Comparison of ENCODE assay signal across 26 cellular contexts in the genomic region with DNA sequence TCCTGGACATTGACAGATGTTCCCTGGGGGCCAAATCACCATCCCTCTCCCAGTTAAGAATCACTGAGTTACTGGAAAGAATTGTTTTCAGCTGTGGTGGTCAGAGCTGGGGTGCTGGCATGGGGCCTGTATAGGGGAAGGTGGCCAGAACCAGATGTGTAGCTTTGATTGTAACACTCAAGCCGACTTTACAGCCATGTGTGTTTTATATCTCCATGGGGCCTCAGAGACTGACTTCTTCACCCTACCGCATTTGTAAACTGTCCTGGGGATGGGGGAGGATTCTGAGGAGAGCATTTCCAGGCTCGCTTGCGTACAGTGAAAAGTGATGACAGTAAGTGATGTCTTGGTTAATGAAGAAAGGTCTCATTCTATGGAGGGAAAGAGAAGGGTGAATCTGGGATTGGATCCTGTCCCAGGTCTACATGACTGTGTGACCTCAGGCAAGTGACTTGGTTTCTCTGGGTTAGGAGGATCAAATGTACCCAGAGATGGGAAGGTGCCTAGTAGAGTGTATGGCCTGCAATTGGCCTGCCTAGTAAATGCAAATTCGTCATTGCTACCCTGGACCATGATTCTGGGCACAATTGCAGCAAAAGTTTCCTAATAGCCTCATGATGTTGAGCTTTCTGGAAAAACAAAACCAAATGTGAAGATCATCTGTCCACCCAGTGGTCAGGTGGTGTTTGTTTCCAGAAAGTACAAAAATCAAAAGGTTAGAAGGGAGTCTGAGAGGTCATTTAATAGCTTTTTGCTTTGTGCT. TPM values are rescaled to one million over a fixed set of nuclear protein-coding genes. Genes with fewer than 3 reads are reported as not detected.
DNase-seq lines count a peak whose midpoint lies in the region; ATAC-seq and TF ChIP-seq lines count a peak whose summit lies in the region.
"Had no signal": no experiment of that assay in that cellular context is flagged by ENCODE, and none has a peak within 500 bp of the region (broad histone marks: within the 10 kb centered on the region; RNA-seq: fewer than 3 reads in every experiment).

No MANE protein-coding gene starts in this region.

- POLR2A ChIA-PET in HCT116 (lab: Charles Lee): interaction anchor here (1.6 kb wide), 1 partner anchor 12 kb away, joined by 5 read pairs; no protein-coding TSS in a partner anchor

- H3K79me2 ChIP-seq in HCT116 (ENCODE audit: insufficient read depth, low read length): no peaks in the 10 kb centered on the region

- peak overlapping the region in 1 of 5 experiments; percentile 26 for H3K4me3 Mint-ChIP-seq in brain
- H3K4me3 Mint-ChIP-seq in endothelial cell (ENCODE audit: unreplicated experiment): no peak overlapping the region
- H3K4me3 Mint-ChIP-seq: activated B cell treated with CpG ODN at 0.5 μM for 24 hours; activated CD8-positive, alpha-beta T cell treated with anti-CD3 and anti-CD28 coated beads for 36 hours; activated T-cell treated with anti-CD3 and anti-CD28 coated beads, Interleukin-2, amount 50 U/mL, for 4 hours had no signal

- no peak for TF ChIP-seq RAD21 in HCT116 (IDR thresholded peaks at IDR 0.05; ENCODE audit: low read depth)

- H3K4me1 ChIP-seq in HCT116 (ENCODE audit: control insufficient read depth in 1 of 2, insufficient read depth in 2 of 2, low read length in 2 of 2) (peaks cover 32 to 65% of the 10 kb centered on the region in 2 experiments), gastroesophageal sphincter (no peaks in the 10 kb centered on the region), prostate gland (replicated peaks) (no peaks in the 10 kb centered on the region), suprapubic skin (peaks cover 3% of the 10 kb centered on the region)
- H3K4me1 ChIP-seq: body of pancreas, esophagus muscularis mucosa, right atrium auricular region, upper lobe of left lung had no signal

- DNase-seq in HCT116 (ENCODE audit: low read depth, low spot score): no peak
- peak; percentile 53 for DNase-seq in skeletal muscle cell (ENCODE audit: low read depth)
- no peak for DNase-seq in endothelial cell (ENCODE audit: low spot score)
- DNase-seq in prostate gland (ENCODE audit: low spot score): no peak
- no peak for DNase-seq in suprapubic skin (ENCODE audit: low spot score in 2 of 2)
- DNase-seq: activated B cell treated with CpG ODN at 0.5 μM for 24 hours; activated CD8-positive, alpha-beta T cell treated with anti-CD3 and anti-CD28 coated beads for 36 hours; activated T-cell treated with anti-CD3 and anti-CD28 coated beads, Interleukin-2, amount 50 U/mL, for 4 hours; body of pancreas; dermis blood vessel endothelial cell; H7; KG1; left colon; NCI-H2029 treated with DMSO at 0.1 percent for 48 hours; NCI-H510A; nucleus accumbens; SHP77 treated with DMSO at 0.1 percent for 48 hours; stimulated activated naive CD4-positive, alpha-beta T cell treated with Interleukin-2 at 50 U/mL for 16 hours; T-helper 2 cell; upper lobe of left lung had no signal

- intact Hi-C loops in HCT116 (cut with micrococcal nuclease): loop anchor here (10.0 kb wide), 1 partner anchor 434 kb away; the partner anchor contains the start of gene SDHB
- intact Hi-C loops in prostate gland (cut with DNase I): loop anchor here (10.0 kb wide), 1 partner anchor 74 kb away; no protein-coding TSS in a partner anchor

- H3K27me3 Mint-ChIP-seq in brain (peaks cover 5% of the 10 kb centered on the region), endothelial cell (ENCODE audit: unreplicated experiment) (peaks cover 4% of the 10 kb centered on the region)

- TF ChIP-seq CTCF in HCT116 (IDR thresholded peaks at IDR 0.05 in 2 of 3, conservative IDR thresholded peaks at IDR 0.05 in 1 of 3; ENCODE audit: borderline replicate concordance in 1 of 3, insufficient read depth in 1 of 3, low read depth in 2 of 3, low read length in 2 of 3): no peak
- no peak for TF ChIP-seq CTCF in brain (conservative IDR thresholded peaks at IDR 0.05)
- TF ChIP-seq CTCF in gastroesophageal sphincter (IDR thresholded peaks at IDR 0.05): peak in 1 of 4 experiments; percentile 11
- no peak for TF ChIP-seq CTCF in endothelial cell (IDR thresholded peaks at IDR 0.05; ENCODE audit: unreplicated experiment)
- no peak for TF ChIP-seq CTCF in prostate gland (IDR thresholded peaks at IDR 0.05)
- TF ChIP-seq CTCF in suprapubic skin (IDR thresholded peaks at IDR 0.05): no peak

- H3K9me3 Mint-ChIP-seq in brain: peaks cover 0 to 3% (median 0%) of the 10 kb centered on the region in 5 experiments
- no peaks in the 10 kb centered on the region for H3K9me3 Mint-ChIP-seq in endothelial cell (ENCODE audit: unreplicated experiment)
- H3K9me3 Mint-ChIP-seq: activated B cell treated with CpG ODN at 0.5 μM for 24 hours; activated CD8-positive, alpha-beta T cell treated with anti-CD3 and anti-CD28 coated beads for 36 hours; activated naive CD4-positive, alpha-beta T cell treated with anti-CD3 and anti-CD28 coated beads, Interleukin-2, amount 50 U/mL, for 72 hours; activated T-cell treated with anti-CD3 and anti-CD28 coated beads, Interleukin-2, amount 50 U/mL, for 4 hours had no signal

- H3K27ac ChIP-seq in HCT116 (ENCODE audit: low read depth, low read length): 0 out of 2 replicates have a peak overlapping the region, but pooled peaks have one; percentile 54
- peak overlapping the region in 1 of 4 donors; percentile 19 for H3K27ac ChIP-seq in gastroesophageal sphincter
- H3K27ac ChIP-seq in prostate gland: no peak overlapping the region
- no peak overlapping the region for H3K27ac ChIP-seq in suprapubic skin
- H3K27ac ChIP-seq: body of pancreas, right atrium auricular region, upper lobe of left lung had no signal

- no peak overlapping the region for H3K9ac ChIP-seq in HCT116 (ENCODE audit: low read length)

- H3K36me3 ChIP-seq in HCT116 (ENCODE audit: control insufficient read depth in 1 of 2, insufficient read depth in 2 of 2, low read length in 2 of 2): no peaks in the 10 kb centered on the region
- no peaks in the 10 kb centered on the region for H3K36me3 ChIP-seq in gastroesophageal sphincter
- no peaks in the 10 kb centered on the region for H3K36me3 ChIP-seq in prostate gland
- no peaks in the 10 kb centered on the region for H3K36me3 ChIP-seq in suprapubic skin
- H3K36me3 ChIP-seq: esophagus muscularis mucosa, right atrium auricular region, upper lobe of left lung had no signal

- peak overlapping the region in 3 of 5 experiments; percentile 16 to 84 (median 78) for H3K27ac Mint-ChIP-seq in brain
- H3K27ac Mint-ChIP-seq in endothelial cell (ENCODE audit: unreplicated experiment): no peak overlapping the region
- H3K27ac Mint-ChIP-seq: activated B cell treated with CpG ODN at 0.5 μM for 24 hours; activated CD8-positive, alpha-beta T cell treated with anti-CD3 and anti-CD28 coated beads for 36 hours; activated naive CD4-positive, alpha-beta T cell treated with anti-CD3 and anti-CD28 coated beads, Interleukin-2, amount 50 U/mL, for 72 hours had no signal

- H3K9me2 ChIP-seq in HCT116 (ENCODE audit: insufficient read depth): no peaks in the 10 kb centered on the region

- TSS peak; percentile 60 for BruUV-seq in HCT116 (replicated peaks; lab: Mats Ljungman, UMichigan)

- H2AFZ ChIP-seq in HCT116 (ENCODE audit: low read depth, low read length, poor library complexity, severe bottlenecking): no peak overlapping the region

- no peak for TF ChIP-seq POLR2A in HCT116 (IDR thresholded peaks at IDR 0.05; ENCODE audit: borderline replicate concordance, extremely low read depth, insufficient read depth, insufficient read length)
- no peak for TF ChIP-seq POLR2A in gastroesophageal sphincter (IDR thresholded peaks at IDR 0.05)
- TF ChIP-seq POLR2A in prostate gland (IDR thresholded peaks at IDR 0.05): no peak
- no peak for TF ChIP-seq POLR2A in suprapubic skin (IDR thresholded peaks at IDR 0.05)

- H3K4me2 ChIP-seq in HCT116 (ENCODE audit: low read length): peak overlapping the region; percentile 65

- no peak for TF ChIP-seq EP300 in gastroesophageal sphincter (IDR thresholded peaks at IDR 0.05)
- no peak for TF ChIP-seq EP300 in suprapubic skin (IDR thresholded peaks at IDR 0.05)

- ATAC-seq in HCT116 (no peak), gastroesophageal sphincter (peak; percentile 73), GM21447 (IDR thresholded peaks at IDR 0.05; ENCODE audit: unreplicated experiment) (no peak)
- ATAC-seq: activated CD8-positive, alpha-beta T cell treated with anti-CD3 and anti-CD28 coated beads for 36 hours; activated naive CD4-positive, alpha-beta T cell treated with anti-CD3 and anti-CD28 coated beads, Interleukin-2, amount 50 U/mL, for 72 hours; activated T-cell treated with anti-CD3 and anti-CD28 coated beads, Interleukin-2, amount 50 U/mL, for 4 hours; body of pancreas; left colon had no signal

- H3K4me1 Mint-ChIP-seq in brain (no peaks in the 10 kb centered on the region), endothelial cell (ENCODE audit: unreplicated experiment) (no peaks in the 10 kb centered on the region)
- H3K4me1 Mint-ChIP-seq: activated B cell treated with CpG ODN at 0.5 μM for 24 hours had no signal

- no peaks in the 10 kb centered on the region for H4K20me1 ChIP-seq in HCT116 (ENCODE audit: insufficient read depth)

- 70 to 88% methylated on average over 1 to 4 of the region's 5 CpGs for WGBS in gastroesophageal sphincter (ENCODE audit: low coverage in 1 of 2), 2 donors
- WGBS in prostate gland: 72% methylated on average over 5 of the region's 5 CpGs
- WGBS in suprapubic skin: 67% methylated on average over 5 of the region's 5 CpGs

- no peaks in the 10 kb centered on the region for H3K27me3 ChIP-seq in HCT116 (ENCODE audit: insufficient read depth, low read length)
- peaks cover 17% of the 10 kb centered on the region for H3K27me3 ChIP-seq in gastroesophageal sphincter
- no peaks in the 10 kb centered on the region for H3K27me3 ChIP-seq in prostate gland (replicated peaks; ENCODE audit: insufficient read depth)
- H3K27me3 ChIP-seq in suprapubic skin: no peaks in the 10 kb centered on the region
- H3K27me3 ChIP-seq: body of pancreas, esophagus muscularis mucosa, right atrium auricular region, upper lobe of left lung had no signal

- H3K9me3 ChIP-seq in HCT116 (ENCODE audit: control insufficient read depth in 1 of 2, insufficient read depth in 1 of 2, low read depth in 1 of 2, low read length in 2 of 2) (no peaks in the 10 kb centered on the region), gastroesophageal sphincter (no peaks in the 10 kb centered on the region), prostate gland (no peaks in the 10 kb centered on the region), suprapubic skin (no peaks in the 10 kb centered on the region)
- H3K9me3 ChIP-seq: body of pancreas, esophagus muscularis mucosa, right atrium auricular region, upper lobe of left lung had no signal

- H3K36me3 Mint-ChIP-seq in brain (no peaks in the 10 kb centered on the region), endothelial cell (ENCODE audit: low read depth, unreplicated experiment) (no peaks in the 10 kb centered on the region)
- H3K36me3 Mint-ChIP-seq: activated naive CD4-positive, alpha-beta T cell treated with anti-CD3 and anti-CD28 coated beads, Interleukin-2, amount 50 U/mL, for 72 hours had no signal

- RAD21 ChIA-PET in HCT116 (lab: Charles Lee; ENCODE audit: low non-redundant PET in 1 of 2, low total read pairs in 2 of 2, uncharacterized antibody in 2 of 2, unreplicated experiment in 2 of 2): no interaction called here

- no peak overlapping the region for H3K4me3 ChIP-seq in HCT116 (replicated peaks in 1 of 2; ENCODE audit: low read depth in 1 of 2, low read length in 2 of 2)
- H3K4me3 ChIP-seq in gastroesophageal sphincter: no peak overlapping the region
- H3K4me3 ChIP-seq in skeletal muscle cell (ENCODE audit: low read depth, low read length): no peak overlapping the region
- no peak overlapping the region for H3K4me3 ChIP-seq in prostate gland
- H3K4me3 ChIP-seq in suprapubic skin: no peak overlapping the region
- H3K4me3 ChIP-seq: body of pancreas, esophagus muscularis mucosa, right atrium auricular region, upper lobe of left lung had no signal

- CTCF ChIA-PET in HCT116 (lab: Charles Lee): interaction anchor here (1.1 kb wide), 1 partner anchor 13 kb away, joined by 3 read pairs; no protein-coding TSS in a partner anchor

RNA-seq across cellular contexts. Expression of gene RCC2, which starts 49.7 kb away (rescaled TPM):
- total RNA-seq in HCT116 (2021; ENCODE audit: unreplicated experiment) (178 TPM), gastroesophageal sphincter (10 to 100 TPM in 3 of 4 donors, 1 to 10 TPM in 1; 9.5 to 21.3 (median 18.5) TPM), endothelial cell (ENCODE audit: unreplicated experiment) (180 TPM), prostate gland (10 to 100 TPM; 42.6 to 65.4 TPM), suprapubic skin (10 to 100 TPM; 68.7 to 86.3 (median 74.5) TPM)
- polyA plus RNA-seq in HCT116 (2012): 126 and 133 TPM in 2 replicates
- polyA plus RNA-seq in brain (ENCODE audit: insufficient read depth, low read depth, low replicate concordance): 151 TPM

RNA-seq across cellular contexts. Expression of gene ARHGEF10L, which starts 50.3 kb away (rescaled TPM):
- total RNA-seq in HCT116 (2021; ENCODE audit: unreplicated experiment) (14.7 TPM), gastroesophageal sphincter (10 to 100 TPM; 50.9 to 97.0 (median 80.3) TPM), endothelial cell (ENCODE audit: unreplicated experiment) (3.1 TPM), prostate gland (10 to 100 TPM; 26.0 to 39.7 TPM), suprapubic skin (100 to 1,000 TPM in 1 of 4 donors, 10 to 100 TPM in 3; 65.0 to 136 (median 94.1) TPM)
- polyA plus RNA-seq in HCT116 (2012): 16.1 and 20.4 TPM in 2 replicates
- 16.2 TPM for polyA plus RNA-seq in brain (ENCODE audit: insufficient read depth, low read depth, low replicate concordance)
- total RNA-seq: activated CD8-positive, alpha-beta T cell treated with anti-CD3 and anti-CD28 coated beads for 36 hours; activated naive CD4-positive, alpha-beta T cell treated with anti-CD3 and anti-CD28 coated beads, Interleukin-2, amount 50 U/mL, for 72 hours had no signal
